In the genomic region with DNA sequence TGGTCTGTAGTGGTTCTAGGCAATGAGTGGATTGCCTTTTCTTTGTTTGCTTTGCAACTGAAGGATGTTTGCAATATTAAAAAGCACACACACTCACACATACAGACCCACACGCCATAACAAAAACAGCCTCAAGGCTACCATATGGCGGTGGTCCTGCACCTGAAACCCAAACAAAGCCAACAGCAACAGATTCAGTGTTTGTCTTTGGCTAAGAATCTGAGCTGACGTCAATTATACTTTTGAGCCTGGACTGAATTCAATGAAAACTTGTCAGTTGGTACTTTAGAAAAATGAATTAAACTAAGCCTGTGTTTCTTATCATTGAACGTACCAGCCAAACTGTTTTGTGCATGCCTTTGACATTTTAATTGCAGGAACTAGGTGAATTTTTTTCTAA, we compare ENCODE assay signal across 21 cellular contexts.
A peak's percentile ranks its signal among the peaks of the same experiment; 100 is the strongest.
DNase-seq lines count a peak whose midpoint lies in the region; ATAC-seq and TF ChIP-seq lines count a peak whose summit lies in the region.
"Had no signal": no experiment of that assay in that cellular context is flagged by ENCODE, and none has a peak within 500 bp of the region (broad histone marks: within the 10 kb centered on the region; RNA-seq: fewer than 3 reads in every experiment).

No MANE protein-coding gene starts in this region.

- no peak overlapping the region for H3K4me2 ChIP-seq in SK-N-SH

- no peaks in the 10 kb centered on the region for H3K9me3 ChIP-seq in SK-N-SH
- no peaks in the 10 kb centered on the region for H3K9me3 ChIP-seq in upper lobe of right lung
- H3K9me3 ChIP-seq: ovary, Peyer's patch had no signal

- H3F3A ChIP-seq in SK-N-SH (replicated peaks; ENCODE audit: insufficient read depth) = no peaks in the 10 kb centered on the region

- TF ChIP-seq RAD21 in SK-N-SH (IDR thresholded peaks at IDR 0.05; ENCODE audit: low read length) = peak; percentile 21

- WGBS in SK-N-SH (ENCODE audit: low lambda C conversion rate) = 25% methylated on average over 4 of the region's 4 CpGs

- no peaks in the 10 kb centered on the region for H4K20me1 ChIP-seq in SK-N-SH (ENCODE audit: insufficient read depth)

- no peak overlapping the region for H2AFZ ChIP-seq in SK-N-SH (ENCODE audit: low read depth)

- peak in 1 of 2 experiments; percentile 83; a peak in 2 of 4 replicates for TF ChIP-seq EP300 in SK-N-SH (IDR thresholded peaks at IDR 0.05; ENCODE audit: borderline replicate concordance in 1 of 2, low read depth in 1 of 2, low read length in 1 of 2)

- DNase-seq in DMS 273 (lab: John Stamatoyannopoulos, UW; ENCODE audit: unreplicated experiment) (peak; percentile 56), DMS 273 treated with DMSO at 0.1 percent for 48 hours (lab: John Stamatoyannopoulos, UW) (no peak), NCI-H2171 (lab: John Stamatoyannopoulos, UW) (peak; percentile 53), SK-N-SH (peak; percentile 32), upper lobe of right lung (no peak)
- DNase-seq in central memory CD4-positive, alpha-beta T cell = no peak
- DNase-seq in stimulated activated effector memory CD8-positive, alpha-beta T cell treated with anti-CD3 and anti-CD28 coated beads, Interleukin-12 subunit alpha, Interleukin-12 subunit beta, amount 100 ng/mL, for 72 hours (ENCODE audit: low spot score in 2 of 2) = no peak
- DNase-seq: activated B cell treated with CpG ODN at 0.5 μM for 24 hours; anterior cingulate cortex; CD4-positive, CD25-positive, alpha-beta regulatory T cell; head of caudate nucleus; KBM-7; NCI-H524; ovary; Peyer's patch; small intestine; T-helper 1 cell had no signal

- intact Hi-C loops in upper lobe of right lung (cut with DNase I) = no loop called here

- H3K79me2 ChIP-seq in SK-N-SH (ENCODE audit: insufficient read depth) = no peaks in the 10 kb centered on the region

- no peak overlapping the region for H3K4me3 ChIP-seq in SK-N-SH (ENCODE audit: low read depth in 2 of 2, low read length in 1 of 2)
- no peak overlapping the region for H3K4me3 ChIP-seq in upper lobe of right lung
- H3K4me3 ChIP-seq: ovary, Peyer's patch had no signal

- POLR2A ChIA-PET in SK-N-SH (lab: Yijun Ruan, JAX) = no interaction called here

- H3K4me3 Mint-ChIP-seq in stimulated activated effector memory CD8-positive, alpha-beta T cell treated with anti-CD3 and anti-CD28 coated beads, Interleukin-12 subunit alpha, Interleukin-12 subunit beta, amount 100 ng/mL, for 72 hours = no peak overlapping the region
- H3K4me3 Mint-ChIP-seq: activated B cell treated with CpG ODN at 0.5 μM for 24 hours; CD4-positive, CD25-positive, alpha-beta regulatory T cell; dendritic cell treated with granulocyte-macrophage colony-stimulating factor and Interleukin-4, amounts not matched to agents 40 ng/mL and 50 ng/mL, for 4 days; stimulated activated naive CD8-positive, alpha-beta T cell treated with anti-CD3 and anti-CD28 coated beads, Interleukin-15, Interleukin-2, amounts not matched to agents 100 ng/mL and 50 ng/mL, for 24 hours had no signal

- H3K9me3 Mint-ChIP-seq in stimulated activated effector memory CD8-positive, alpha-beta T cell treated with anti-CD3 and anti-CD28 coated beads, Interleukin-12 subunit alpha, Interleukin-12 subunit beta, amount 100 ng/mL, for 72 hours = no peaks in the 10 kb centered on the region
- H3K9me3 Mint-ChIP-seq: activated B cell treated with CpG ODN at 0.5 μM for 24 hours; CD4-positive, CD25-positive, alpha-beta regulatory T cell; dendritic cell treated with granulocyte-macrophage colony-stimulating factor and Interleukin-4, amounts not matched to agents 40 ng/mL and 50 ng/mL, for 4 days; stimulated activated naive CD8-positive, alpha-beta T cell treated with anti-CD3 and anti-CD28 coated beads, Interleukin-15, Interleukin-2, amounts not matched to agents 100 ng/mL and 50 ng/mL, for 24 hours had no signal

- CTCF ChIA-PET in SK-N-SH (lab: Yijun Ruan, JAX) = interaction anchor here (0.9 to 1.3 kb wide), 2 partner anchors 17 to 81 kb away, joined by 3 to 4 read pairs; no protein-coding TSS in a partner anchor

- H3K4me1 Mint-ChIP-seq in stimulated activated effector memory CD8-positive, alpha-beta T cell treated with anti-CD3 and anti-CD28 coated beads, Interleukin-12 subunit alpha, Interleukin-12 subunit beta, amount 100 ng/mL, for 72 hours = no peaks in the 10 kb centered on the region
- H3K4me1 Mint-ChIP-seq: activated B cell treated with CpG ODN at 0.5 μM for 24 hours; CD4-positive, CD25-positive, alpha-beta regulatory T cell had no signal

- H3K4me1 ChIP-seq in SK-N-SH (ENCODE audit: control insufficient read depth in 1 of 2, insufficient read depth in 2 of 2, low read depth in 1 of 2, low read length in 1 of 2) (peaks cover 0 to 3% of the 10 kb centered on the region in 2 experiments; a peak in 2 of 4 replicates), upper lobe of right lung (no peaks in the 10 kb centered on the region)
- H3K4me1 ChIP-seq: Peyer's patch had no signal

- peak overlapping the region in 1 of 2 experiments; percentile 53; a peak in 2 of 4 replicates for H3K27ac ChIP-seq in SK-N-SH (ENCODE audit: low read depth in 2 of 2, low read length in 1 of 2)
- H3K27ac ChIP-seq in upper lobe of right lung = no peak overlapping the region
- H3K27ac ChIP-seq: 22Rv1, ovary, Peyer's patch had no signal

- no peak overlapping the region for H3K27ac Mint-ChIP-seq in stimulated activated effector memory CD8-positive, alpha-beta T cell treated with anti-CD3 and anti-CD28 coated beads, Interleukin-12 subunit alpha, Interleukin-12 subunit beta, amount 100 ng/mL, for 72 hours
- H3K27ac Mint-ChIP-seq: activated B cell treated with CpG ODN at 0.5 μM for 24 hours; CD4-positive, CD25-positive, alpha-beta regulatory T cell; dendritic cell treated with granulocyte-macrophage colony-stimulating factor and Interleukin-4, amounts not matched to agents 40 ng/mL and 50 ng/mL, for 4 days; stimulated activated naive CD8-positive, alpha-beta T cell treated with anti-CD3 and anti-CD28 coated beads, Interleukin-15, Interleukin-2, amounts not matched to agents 100 ng/mL and 50 ng/mL, for 24 hours had no signal

- peak; percentile 38 for ATAC-seq in upper lobe of right lung
- ATAC-seq in HG03342 (IDR thresholded peaks at IDR 0.05; ENCODE audit: unreplicated experiment) = no peak
- ATAC-seq in stimulated activated effector memory CD8-positive, alpha-beta T cell treated with anti-CD3 and anti-CD28 coated beads, Interleukin-12 subunit alpha, Interleukin-12 subunit beta, amount 100 ng/mL, for 72 hours = no peak

- H3K36me3 ChIP-seq in SK-N-SH (replicated peaks in 1 of 2; ENCODE audit: control insufficient read depth in 1 of 2, insufficient read depth in 2 of 2, low read length in 1 of 2) (no peaks in the 10 kb centered on the region), upper lobe of right lung (no peaks in the 10 kb centered on the region)
- H3K36me3 ChIP-seq: ovary, Peyer's patch had no signal

- H3K27me3 ChIP-seq in SK-N-SH (ENCODE audit: insufficient read depth) (no peaks in the 10 kb centered on the region), upper lobe of right lung (no peaks in the 10 kb centered on the region)
- H3K27me3 ChIP-seq: ovary, Peyer's patch had no signal

- TF ChIP-seq CTCF in SK-N-SH (IDR thresholded peaks at IDR 0.05) (no peak), upper lobe of right lung (IDR thresholded peaks at IDR 0.05) (no peak)

- H3K36me3 Mint-ChIP-seq in stimulated activated effector memory CD8-positive, alpha-beta T cell treated with anti-CD3 and anti-CD28 coated beads, Interleukin-12 subunit alpha, Interleukin-12 subunit beta, amount 100 ng/mL, for 72 hours = no peaks in the 10 kb centered on the region
- H3K36me3 Mint-ChIP-seq: CD4-positive, CD25-positive, alpha-beta regulatory T cell had no signal

- H3K9ac ChIP-seq in SK-N-SH = no peak overlapping the region

- no peaks in the 10 kb centered on the region for H3K9me2 ChIP-seq in SK-N-SH

TF ChIP-seq in SK-N-SH, 30 proteins besides CTCF, POLR2A, EP300 and RAD21 (continues in another document):
- TF ChIP-seq FOXJ3 (CRISPR knock-in tag; IDR thresholded peaks at IDR 0.05) = peak; percentile 61; the same call in 1 of the 2 replicates
- TF ChIP-seq CHD2 (IDR thresholded peaks at IDR 0.05; ENCODE audit: low read length, partially characterized antibody) = peak; percentile 36
- TF ChIP-seq, protein P1, sequence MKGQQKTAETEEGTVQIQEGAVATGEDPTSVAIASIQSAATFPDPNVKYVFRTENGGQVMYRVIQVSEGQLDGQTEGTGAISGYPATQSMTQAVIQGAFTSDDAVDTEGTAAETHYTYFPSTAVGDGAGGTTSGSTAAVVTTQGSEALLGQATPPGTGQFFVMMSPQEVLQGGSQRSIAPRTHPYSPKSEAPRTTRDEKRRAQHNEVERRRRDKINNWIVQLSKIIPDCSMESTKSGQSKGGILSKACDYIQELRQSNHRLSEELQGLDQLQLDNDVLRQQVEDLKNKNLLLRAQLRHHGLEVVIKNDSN (IDR thresholded peaks at IDR 0.05; ENCODE audit: borderline replicate concordance, low read depth) = no peak
- TF ChIP-seq GATA2 (CRISPR knock-in tag; IDR thresholded peaks at IDR 0.05) = peak; percentile 74
- no peak for TF ChIP-seq GABPA (IDR thresholded peaks at IDR 0.05; ENCODE audit: low read depth)
- TF ChIP-seq, protein P2, sequence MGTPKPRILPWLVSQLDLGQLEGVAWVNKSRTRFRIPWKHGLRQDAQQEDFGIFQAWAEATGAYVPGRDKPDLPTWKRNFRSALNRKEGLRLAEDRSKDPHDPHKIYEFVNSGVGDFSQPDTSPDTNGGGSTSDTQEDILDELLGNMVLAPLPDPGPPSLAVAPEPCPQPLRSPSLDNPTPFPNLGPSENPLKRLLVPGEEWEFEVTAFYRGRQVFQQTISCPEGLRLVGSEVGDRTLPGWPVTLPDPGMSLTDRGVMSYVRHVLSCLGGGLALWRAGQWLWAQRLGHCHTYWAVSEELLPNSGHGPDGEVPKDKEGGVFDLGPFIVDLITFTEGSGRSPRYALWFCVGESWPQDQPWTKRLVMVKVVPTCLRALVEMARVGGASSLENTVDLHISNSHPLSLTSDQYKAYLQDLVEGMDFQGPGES (IDR thresholded peaks at IDR 0.05; ENCODE audit: low read depth, low read length) = no peak
- no peak; the same call in 1 of the 2 replicates for TF ChIP-seq SMC3 (IDR thresholded peaks at IDR 0.05; ENCODE audit: low read depth, low read length)
- TF ChIP-seq SIN3A (IDR thresholded peaks at IDR 0.05; ENCODE audit: borderline replicate concordance, low read depth, low read length) = no peak
- TF ChIP-seq POLR2AphosphoS5 (IDR thresholded peaks at IDR 0.05; ENCODE audit: low read depth, low read length) = no peak

Comparison
In these comparisons a context has a peak if more than half of its experiments do, and no peak if none do; other contexts are left out.
1. DNase-seq: peak in DMS 273 (single experiment), NCI-H2171 (single experiment) and SK-N-SH (single experiment); none in DMS 273 treated with DMSO at 0.1 percent for 48 hours (single experiment), upper lobe of right lung (single experiment), central memory CD4-positive, alpha-beta T cell (single experiment) and stimulated activated effector memory CD8-positive, alpha-beta T cell treated with anti-CD3 and anti-CD28 coated beads, Interleukin-12 subunit alpha, Interleukin-12 subunit beta, amount 100 ng/mL, for 72 hours (0 of 2).